ENCODE assay signal across 10 cellular contexts in the genomic region with DNA sequence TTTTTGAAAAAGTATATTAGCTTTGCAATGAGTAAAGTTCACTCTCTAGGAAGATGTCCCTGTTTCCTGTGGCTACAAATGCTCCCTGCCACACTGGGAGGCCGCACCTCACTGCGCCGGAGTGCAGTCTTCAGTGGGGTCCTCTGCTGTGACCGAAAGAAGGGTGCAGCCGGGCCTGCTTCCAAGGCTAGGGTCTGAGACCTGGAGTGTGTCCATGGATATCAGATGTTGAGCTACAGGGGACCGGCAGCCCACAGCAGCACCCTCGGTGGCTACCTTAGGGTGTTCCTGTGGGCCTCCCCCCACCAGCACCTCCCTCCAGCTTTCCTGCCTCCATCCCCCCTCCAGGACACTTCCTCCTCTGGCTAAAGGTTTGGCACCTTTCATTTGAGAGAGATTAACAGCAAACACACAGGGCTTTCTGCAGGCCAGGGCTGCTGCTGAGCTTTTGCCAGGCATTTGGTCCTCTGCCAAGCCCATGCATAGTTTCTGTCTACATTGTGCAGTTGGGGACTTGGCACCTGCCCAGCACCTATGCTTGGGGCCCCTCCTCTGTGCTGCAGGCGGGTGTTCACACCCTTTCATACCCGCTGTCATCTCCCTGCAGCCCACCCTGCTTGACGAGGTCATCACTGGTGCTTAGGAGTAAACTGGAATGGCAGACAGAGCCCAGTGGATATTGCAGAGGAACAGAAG. TPM values are rescaled to one million over a fixed set of nuclear protein-coding genes. Genes with fewer than 3 reads are reported as not detected.
A peak's percentile ranks its signal among the peaks of the same experiment; 100 is the strongest.
DNase-seq lines count a peak whose midpoint lies in the region; ATAC-seq, FAIRE-seq and TF ChIP-seq lines count a peak whose summit lies in the region.
"Had no signal": no experiment of that assay in that cellular context is flagged by ENCODE, and none has a peak within 500 bp of the region (broad histone marks: within the 10 kb centered on the region; RNA-seq: fewer than 3 reads in every experiment).

No MANE protein-coding gene starts in this region.

- H3K4me3 ChIP-seq in fibroblast of the aortic adventitia (ENCODE audit: low read depth, low read length): no peak overlapping the region
- H3K4me3 ChIP-seq in small intestine (ENCODE audit: low read depth in 1 of 2, low read length in 2 of 2): no peak overlapping the region
- no peak overlapping the region for H3K4me3 ChIP-seq in WERI-Rb-1 (ENCODE audit: low read depth, low read length)
- H3K4me3 ChIP-seq: SK-N-MC had no signal

- no peaks in the 10 kb centered on the region for H3K27me3 ChIP-seq in small intestine (ENCODE audit: control insufficient read depth in 2 of 2, insufficient read depth in 2 of 2, low read length in 2 of 2)
- no peaks in the 10 kb centered on the region for H3K27me3 ChIP-seq in WERI-Rb-1 (ENCODE audit: insufficient read depth, low read depth, severe bottlenecking)

- no peak for ATAC-seq in GM18870 (IDR thresholded peaks at IDR 0.05; ENCODE audit: unreplicated experiment)
- no peak for ATAC-seq in GM18498 (IDR thresholded peaks at IDR 0.05; ENCODE audit: unreplicated experiment)
- ATAC-seq: activated T-cell treated with anti-CD3 and anti-CD28 coated beads, Interleukin-2, amount 50 U/mL, for 72 hours had no signal

- H3K9me3 ChIP-seq in small intestine (ENCODE audit: control insufficient read depth, low read depth) (no peaks in the 10 kb centered on the region), WERI-Rb-1 (ENCODE audit: severe bottlenecking) (no peaks in the 10 kb centered on the region)

- no peak for FAIRE-seq in small intestine (lab: Jason Lieb, UNC)

- H3K27ac ChIP-seq in small intestine (ENCODE audit: low read depth in 1 of 2, low read length in 1 of 2) (peak overlapping the region in 1 of 2 donors; percentile 15), WERI-Rb-1 (no peak overlapping the region)
- H3K27ac ChIP-seq: SK-N-MC had no signal

- DNase-seq in NCI-H1092 (lab: John Stamatoyannopoulos, UW) (peak; percentile 76), NCI-H748 (lab: John Stamatoyannopoulos, UW; ENCODE audit: unreplicated experiment) (peak; percentile 86), fibroblast of the aortic adventitia (ENCODE audit: low read depth) (peak; percentile 89), small intestine (peak; percentile 70), SK-N-DZ (ENCODE audit: low spot score) (no peak), WERI-Rb-1 (no peak)
- DNase-seq: activated T-cell treated with anti-CD3 and anti-CD28 coated beads, Interleukin-2, amount 50 U/mL, for 72 hours had no signal

- 10 to 47% (median 45%) methylated on average over 10 of the region's 10 CpGs for WGBS in small intestine, 3 donors

- TF ChIP-seq CTCF in fibroblast of the aortic adventitia (IDR thresholded peaks at IDR 0.05; ENCODE audit: insufficient read depth, low read length): no peak
- no peak for TF ChIP-seq CTCF in WERI-Rb-1 (IDR thresholded peaks at IDR 0.05; ENCODE audit: low read depth, low read length)

- H3K36me3 ChIP-seq in small intestine (ENCODE audit: control insufficient read depth in 2 of 2, insufficient read depth in 2 of 2, low read length in 2 of 2): no peaks in the 10 kb centered on the region
- no peaks in the 10 kb centered on the region for H3K36me3 ChIP-seq in WERI-Rb-1

- H3K4me1 ChIP-seq in small intestine (ENCODE audit: control insufficient read depth in 2 of 2, insufficient read depth in 1 of 2, low read depth in 1 of 2, low read length in 1 of 2): peaks cover 0 to 14% of the 10 kb centered on the region in 2 donors

RNA-seq across cellular contexts. Expression of a gene that starts 33.8 kb away (rescaled TPM):
- total RNA-seq in fibroblast of the aortic adventitia (ENCODE audit: low replicate concordance): 0.99 and 29.3 TPM in 2 replicates
- 10 to 100 TPM in 1 of 3 donors, 1 to 10 TPM in 1, under 1 TPM in 1; 0.89 to 31.4 (median 4.6) TPM for polyA plus RNA-seq in small intestine
- 0.12 TPM in 1 of 2 replicates, not detected in the other for polyA plus RNA-seq in SK-N-DZ (2014; cell fraction: cytosol; rRNA removed)
- not detected in 2 replicates for polyA plus RNA-seq in SK-N-DZ (2014; cell fraction: nucleus; rRNA removed)

Comparison
In these comparisons a context has a peak if more than half of its experiments do, and no peak if none do; other contexts are left out.
1. DNase-seq: peak in NCI-H1092 (single experiment), NCI-H748 (single experiment), fibroblast of the aortic adventitia (single experiment) and small intestine (single experiment); none in SK-N-DZ (single experiment) and WERI-Rb-1 (single experiment).